In genomic region chr6:11044712-11045167, GRCh38 we compare ENCODE assay signal across 10 cellular contexts. TPM values are rescaled to one million over a fixed set of nuclear protein-coding genes. Genes with fewer than 3 reads are reported as not detected.
DNase-seq lines count a peak whose midpoint lies in the region; ATAC-seq and TF ChIP-seq lines count a peak whose summit lies in the region.
"Had no signal": no experiment of that assay in that cellular context is flagged by ENCODE, and none has a peak within 500 bp of the region (broad histone marks: within the 10 kb centered on the region; RNA-seq: fewer than 3 reads in every experiment).

No MANE protein-coding gene starts in this region.

- no peak for DNase-seq in CD8-positive, alpha-beta memory T cell
- peak; percentile 9 for DNase-seq in RPMI7951 (ENCODE audit: low read depth)
- DNase-seq in endothelial cell (ENCODE audit: low spot score) = no peak
- DNase-seq in trophoblast cell = no peak
- no peak for DNase-seq in LoVo (ENCODE audit: low spot score)
- DNase-seq in DMS153 (lab: John Stamatoyannopoulos, UW) = no peak
- no peak for DNase-seq in aorta

- H3K36me3 ChIP-seq in CD8-positive, alpha-beta memory T cell (ENCODE audit: insufficient read depth, low read length) = no peaks in the 10 kb centered on the region
- no peaks in the 10 kb centered on the region for H3K36me3 ChIP-seq in trophoblast cell (ENCODE audit: control insufficient read depth in 1 of 2, insufficient read depth in 2 of 2, low read length in 2 of 2)
- no peaks in the 10 kb centered on the region for H3K36me3 ChIP-seq in aorta (ENCODE audit: control insufficient read depth in 1 of 2, insufficient read depth in 2 of 2, low read length in 1 of 2)
- H3K36me3 ChIP-seq: adrenal gland had no signal

- WGBS in trophoblast cell (ENCODE audit: extremely low coverage, insufficient coverage, insufficient read length) = no CpG with 5 or more reads among the region's 23 CpGs
- WGBS in aorta, 2 donors = 25 to 30% methylated on average over 23 of the region's 23 CpGs

- no peak overlapping the region for H3K27ac Mint-ChIP-seq in CD8-positive, alpha-beta memory T cell
- no peak overlapping the region for H3K27ac Mint-ChIP-seq in endothelial cell (ENCODE audit: unreplicated experiment)

- H3K14ac ChIP-seq in trophoblast cell (ENCODE audit: low read length) = peak overlapping the region; percentile 62

- no peak overlapping the region for H2BK12ac ChIP-seq in trophoblast cell (ENCODE audit: low read length)

- H3K23ac ChIP-seq in trophoblast cell (ENCODE audit: low read length) = no peak overlapping the region

- H3K4me1 ChIP-seq in CD8-positive, alpha-beta memory T cell (ENCODE audit: insufficient read depth, low read length) = no peaks in the 10 kb centered on the region
- H3K4me1 ChIP-seq in trophoblast cell (ENCODE audit: control insufficient read depth in 1 of 2, insufficient read depth in 2 of 2, low read length in 2 of 2) (peaks cover 7 to 8% of the 10 kb centered on the region in 2 experiments), aorta (ENCODE audit: control insufficient read depth in 1 of 2, insufficient read depth in 2 of 2, low read length in 2 of 2) (no peaks in the 10 kb centered on the region)

- H3K4me3 Mint-ChIP-seq in CD8-positive, alpha-beta memory T cell = peak overlapping the region; percentile 55 to 81 (median 74)
- peak overlapping the region; percentile 93 for H3K4me3 Mint-ChIP-seq in endothelial cell (ENCODE audit: unreplicated experiment)

- H3K4me2 ChIP-seq in trophoblast cell (ENCODE audit: low read length) = peak overlapping the region; percentile 99

- H2BK5ac ChIP-seq in trophoblast cell (ENCODE audit: low read depth, low read length, poor library complexity) = no peak overlapping the region

- no peak overlapping the region for H3K27ac ChIP-seq in CD8-positive, alpha-beta memory T cell (ENCODE audit: low read depth, low read length)
- H3K27ac ChIP-seq in trophoblast cell (ENCODE audit: low read depth, low read length) (no peak overlapping the region), aorta (ENCODE audit: low read depth in 1 of 2, low read length in 2 of 2) (no peak overlapping the region)
- H3K27ac ChIP-seq: adrenal gland had no signal

- H4K8ac ChIP-seq in trophoblast cell (ENCODE audit: low read depth, low read length) = no peak overlapping the region

- H3K9ac ChIP-seq in trophoblast cell (ENCODE audit: low read length) = peak overlapping the region; percentile 35

- H4K91ac ChIP-seq in trophoblast cell (ENCODE audit: low read depth, low read length) = no peak overlapping the region

- no peak overlapping the region for H4K12ac ChIP-seq in trophoblast cell (ENCODE audit: low read depth, low read length)

- H3K9me3 Mint-ChIP-seq in CD8-positive, alpha-beta memory T cell = peaks cover 0 to 3% (median 0%) of the 10 kb centered on the region in 5 donors
- H3K9me3 Mint-ChIP-seq in endothelial cell (ENCODE audit: unreplicated experiment) = no peaks in the 10 kb centered on the region

- H3K4me3 ChIP-seq in CD8-positive, alpha-beta memory T cell (ENCODE audit: low read length) = no peak overlapping the region
- H3K4me3 ChIP-seq in trophoblast cell (ENCODE audit: low read depth, low read length) (peak overlapping the region; percentile 76), aorta (ENCODE audit: low read length in 2 of 2) (peak overlapping the region in 1 of 2 donors; percentile 27)

- intact Hi-C loops in aorta (cut with DNase I) = no loop called here

- no peak overlapping the region for H2AK5ac ChIP-seq in trophoblast cell (ENCODE audit: low read length)

- H3K4ac ChIP-seq in trophoblast cell (ENCODE audit: low read depth, low read length) = no peak overlapping the region

- peaks cover 11 to 15% (median 13%) of the 10 kb centered on the region in 3 donors for H3K4me1 Mint-ChIP-seq in CD8-positive, alpha-beta memory T cell
- peaks cover 12% of the 10 kb centered on the region for H3K4me1 Mint-ChIP-seq in endothelial cell (ENCODE audit: unreplicated experiment)

- peak overlapping the region; percentile 82 for H2AFZ ChIP-seq in trophoblast cell (ENCODE audit: insufficient read depth, low read length, poor library complexity)

- H3K27me3 Mint-ChIP-seq in CD8-positive, alpha-beta memory T cell = peaks cover 46 to 76% of the 10 kb centered on the region in 2 donors
- H3K27me3 Mint-ChIP-seq in endothelial cell (ENCODE audit: unreplicated experiment) = peaks cover 14% of the 10 kb centered on the region

- H3K36me3 Mint-ChIP-seq in CD8-positive, alpha-beta memory T cell = no peaks in the 10 kb centered on the region
- H3K36me3 Mint-ChIP-seq in endothelial cell (ENCODE audit: low read depth, unreplicated experiment) = peaks cover 12% of the 10 kb centered on the region

- no peaks in the 10 kb centered on the region for H3K9me3 ChIP-seq in CD8-positive, alpha-beta memory T cell (ENCODE audit: low read length)
- peaks cover 2% of the 10 kb centered on the region for H3K9me3 ChIP-seq in trophoblast cell (ENCODE audit: insufficient read depth, low read depth, low read length)
- H3K9me3 ChIP-seq in aorta (ENCODE audit: control insufficient read depth, low read length) = no peaks in the 10 kb centered on the region
- H3K9me3 ChIP-seq: adrenal gland had no signal

- peaks cover 11% of the 10 kb centered on the region for H3K27me3 ChIP-seq in CD8-positive, alpha-beta memory T cell (ENCODE audit: insufficient read depth, low read length, poor library complexity, severe bottlenecking)
- H3K27me3 ChIP-seq in trophoblast cell (ENCODE audit: insufficient read depth, low read length) = peaks cover 24% of the 10 kb centered on the region
- H3K27me3 ChIP-seq in aorta (ENCODE audit: control insufficient read depth in 1 of 2, insufficient read depth in 2 of 2, low read length in 1 of 2) = peaks cover 0 to 2% of the 10 kb centered on the region in 2 donors

- no peak for ATAC-seq in aorta (ENCODE audit: low FRiP score)
- no peak for ATAC-seq in HG02798 (IDR thresholded peaks at IDR 0.05; ENCODE audit: poor library complexity, unreplicated experiment)

- no peak overlapping the region for H3K18ac ChIP-seq in trophoblast cell (ENCODE audit: low read length)

- POLR2A ChIA-PET in CD8-positive, alpha-beta memory T cell (lab: Charles Lee) = no interaction called here

- H3K79me1 ChIP-seq in trophoblast cell (ENCODE audit: low read length) = no peaks in the 10 kb centered on the region

- CTCF ChIA-PET in CD8-positive, alpha-beta memory T cell (lab: Charles Lee) = no interaction called here

- TF ChIP-seq CTCF in endothelial cell (IDR thresholded peaks at IDR 0.05; ENCODE audit: unreplicated experiment) = peak; percentile 3

- H3K79me2 ChIP-seq in trophoblast cell (ENCODE audit: control insufficient read depth, insufficient read depth, low read length, poor library complexity) = no peaks in the 10 kb centered on the region

- H2BK120ac ChIP-seq in trophoblast cell (ENCODE audit: insufficient read depth, low read length, poor library complexity) = no peak overlapping the region

RNA-seq across cellular contexts. Expression of gene ELOVL2, which starts 0.6 kb away (rescaled TPM):
- not detected for total RNA-seq in CD8-positive, alpha-beta memory T cell
- polyA plus RNA-seq in CD8-positive, alpha-beta memory T cell = not detected
- 0.59 and 1.2 TPM in 2 replicates for total RNA-seq in RPMI7951 (2014; rRNA removed; shearing (Covaris generic))
- total RNA-seq in endothelial cell (ENCODE audit: unreplicated experiment) = 0.31 TPM
- polyA plus RNA-seq in trophoblast cell (2013) = 0.90 and 1.0 TPM in 2 replicates
- 1 to 10 TPM in 1 of 2 donors, under 1 TPM in 1; 0.81 to 1.5 TPM for total RNA-seq in aorta
- polyA plus RNA-seq in aorta = not detected
- total RNA-seq: mononuclear cell had no signal

RNA-seq across cellular contexts. Expression of gene SMIM13, which starts 48.9 kb away (rescaled TPM):
- 10 to 100 TPM; 14.7 to 16.0 TPM for total RNA-seq in CD8-positive, alpha-beta memory T cell
- 4.6 TPM for polyA plus RNA-seq in CD8-positive, alpha-beta memory T cell
- total RNA-seq in RPMI7951 (2014; rRNA removed; shearing (Covaris generic)) = 13.1 and 16.6 TPM in 2 replicates
- total RNA-seq in endothelial cell (ENCODE audit: unreplicated experiment) (8.7 TPM), aorta (1 to 10 TPM; 9.5 to 9.8 TPM)
- 26.5 and 28.9 TPM in 2 replicates for polyA plus RNA-seq in trophoblast cell (2013)
- 1 to 10 TPM; 2.5 to 5.4 TPM for polyA plus RNA-seq in aorta
